In genomic region chr20:47905628-47906487, GRCh38 we compare ENCODE assay signal across 15 cellular contexts.
DNase-seq lines count a peak whose midpoint lies in the region; ATAC-seq and TF ChIP-seq lines count a peak whose summit lies in the region.
"Had no signal": no experiment of that assay in that cellular context is flagged by ENCODE, and none has a peak within 500 bp of the region (broad histone marks: within the 10 kb centered on the region; RNA-seq: fewer than 3 reads in every experiment).

No MANE protein-coding gene starts in this region.

- WGBS in heart right ventricle, 2 donors: 71 to 78% methylated on average over 21 of the region's 21 CpGs

- POLR2A ChIA-PET in RWPE1 (lab: Yijun Ruan, JAX; ENCODE audit: low non-redundant PET): no interaction called here

- H3K9me3 ChIP-seq in BLaER1 (no peaks in the 10 kb centered on the region), heart right ventricle (no peaks in the 10 kb centered on the region)
- H3K9me3 ChIP-seq: BE2C had no signal

- no peaks in the 10 kb centered on the region for H3K9me3 Mint-ChIP-seq in nephron progenitor cell
- H3K9me3 Mint-ChIP-seq: CD4-positive, alpha-beta memory T cell had no signal

- DNase-seq in NCI-H187 (lab: John Stamatoyannopoulos, UW) (peak; percentile 61 to 90), RWPE1 (ENCODE audit: low spot score) (no peak), nephron progenitor cell (peak; percentile 21), heart right ventricle (no peak), NOMO-1 treated with DMSO at 0.1 percent for 48 hours (lab: John Stamatoyannopoulos, UW; ENCODE audit: unreplicated experiment) (no peak), erythroblast (lab: John Stamatoyannopoulos, UW) (no peak)
- DNase-seq: BE2C; CD4-positive, alpha-beta memory T cell; H7; IMR-90; NCI-H1436; NCI-H2081; NCI-H2227 treated with DMSO at 0.1 percent for 48 hours; NCI-H526 treated with DMSO at 0.1 percent for 48 hours had no signal

- CTCF ChIA-PET in RWPE1 (lab: Yijun Ruan, JAX): no interaction called here

- H3K27ac ChIP-seq in BLaER1 (no peak overlapping the region), RWPE1 (peak overlapping the region; percentile 43), heart right ventricle (no peak overlapping the region)

- H3K4me1 Mint-ChIP-seq in nephron progenitor cell: peaks cover 61% of the 10 kb centered on the region
- H3K4me1 Mint-ChIP-seq: CD4-positive, alpha-beta memory T cell had no signal

- H3K27ac Mint-ChIP-seq in nephron progenitor cell: no peak overlapping the region
- H3K27ac Mint-ChIP-seq: CD4-positive, alpha-beta memory T cell had no signal

- H3K4me2 ChIP-seq in BLaER1: peak overlapping the region; percentile 63

- H3K4me3 Mint-ChIP-seq in nephron progenitor cell: no peak overlapping the region
- H3K4me3 Mint-ChIP-seq: CD4-positive, alpha-beta memory T cell had no signal

- H3K9ac ChIP-seq in BLaER1: no peak overlapping the region

- no peaks in the 10 kb centered on the region for H3K36me3 Mint-ChIP-seq in nephron progenitor cell (ENCODE audit: low read depth)
- H3K36me3 Mint-ChIP-seq: CD4-positive, alpha-beta memory T cell had no signal

- no peak for ATAC-seq in heart right ventricle

- TF ChIP-seq CTCF in RWPE1 (conservative IDR thresholded peaks at IDR 0.05; ENCODE audit: low read depth) (no peak), nephron progenitor cell (IDR thresholded peaks at IDR 0.05) (no peak), heart right ventricle (IDR thresholded peaks at IDR 0.05) (no peak)

- no peaks in the 10 kb centered on the region for H4K20me1 ChIP-seq in BLaER1

- intact Hi-C loops in heart right ventricle (cut with DNase I): no loop called here

- no peaks in the 10 kb centered on the region for H3K36me3 ChIP-seq in BLaER1
- no peaks in the 10 kb centered on the region for H3K36me3 ChIP-seq in heart right ventricle
- H3K36me3 ChIP-seq: BE2C had no signal

- peaks cover 66% of the 10 kb centered on the region for H3K4me1 ChIP-seq in BLaER1
- no peaks in the 10 kb centered on the region for H3K4me1 ChIP-seq in heart right ventricle
- H3K4me1 ChIP-seq: BE2C had no signal

- TF ChIP-seq POLR2A in erythroblast (IDR thresholded peaks at IDR 0.05; ENCODE audit: low read length): no peak

- H3K27me3 ChIP-seq in BLaER1: no peaks in the 10 kb centered on the region
- peaks cover 0 to 39% (median 15%) of the 10 kb centered on the region in 7 donors for H3K27me3 ChIP-seq in heart right ventricle
- H3K27me3 ChIP-seq: BE2C had no signal

- H3K27me3 Mint-ChIP-seq in nephron progenitor cell (ENCODE audit: low read depth, poor library complexity): peaks cover 9% of the 10 kb centered on the region

- no peak overlapping the region for H3K4me3 ChIP-seq in BLaER1
- H3K4me3 ChIP-seq in heart right ventricle: no peak overlapping the region

Comparison
In these comparisons a context has a peak if more than half of its experiments do, and no peak if none do; other contexts are left out.
1. DNase-seq: peak in NCI-H187 (2 of 2) and nephron progenitor cell (single experiment); none in RWPE1 (single experiment), heart right ventricle (0 of 2), NOMO-1 treated with DMSO at 0.1 percent for 48 hours (single experiment) and erythroblast (0 of 2).